24 cellular contexts compared by ENCODE assay signal in the genomic region with DNA sequence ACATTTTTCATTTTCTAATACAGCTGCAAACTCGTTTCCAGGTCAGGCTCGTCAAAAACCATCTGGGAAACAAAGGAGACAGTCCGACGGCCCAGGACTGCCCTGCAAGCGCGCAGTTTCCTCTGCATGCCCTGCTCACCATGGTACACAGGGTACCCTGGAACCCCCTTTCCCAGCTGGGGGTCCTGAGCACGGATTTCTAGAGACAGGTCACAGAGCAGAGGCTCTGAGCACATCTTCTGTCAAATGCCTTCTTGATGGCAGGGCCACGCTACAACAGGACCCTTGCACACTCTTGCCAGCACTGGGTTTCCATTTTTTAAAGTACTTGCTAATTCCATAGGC. TPM values are rescaled to one million over a fixed set of nuclear protein-coding genes. Genes with fewer than 3 reads are reported as not detected.
"Had no signal": no experiment of that assay in that cellular context is flagged by ENCODE, and none has a peak within 500 bp of the region (broad histone marks: within the 10 kb centered on the region; RNA-seq: fewer than 3 reads in every experiment).

No MANE protein-coding gene starts in this region.

- H3K36me3 ChIP-seq: ovary had no signal

- H3K27me3 ChIP-seq: foreskin keratinocyte, left lung, ovary, upper lobe of left lung had no signal

- H3K4me3 ChIP-seq: left lung, ovary, smooth muscle cell, upper lobe of left lung had no signal

- H3K27ac ChIP-seq: foreskin keratinocyte, ovary had no signal

- DNase-seq: activated B cell treated with CpG ODN at 0.5 μM for 24 hours; activated CD4-positive, alpha-beta memory T cell treated with anti-CD3 and anti-CD28 coated beads for 36 hours; activated CD4-positive, alpha-beta T cell treated with anti-CD3 and anti-CD28 coated beads for 48 hours; activated CD8-positive, alpha-beta memory T cell treated with anti-CD3 and anti-CD28 coated beads, Interleukin-2, amount 10 ng/mL, durations not matched to agents 7 days and 5 days; activated naive CD4-positive, alpha-beta T cell treated with anti-CD3 and anti-CD28 coated beads, Interleukin-2, amount 10 ng/mL, durations not matched to agents 7 days and 5 days; activated T-cell treated with anti-CD3 and anti-CD28 coated beads for 4 hours; amygdala; cerebellar nuclear complex; effector CD8-positive, alpha-beta T cell; foreskin keratinocyte; naive thymus-derived CD4-positive, alpha-beta T cell; right cardiac atrium; stimulated activated CD4-positive, alpha-beta T cell treated with anti-CD3 and anti-CD28 coated beads, Interleukin-4, amount 100 ng/mL, for 1 hour; stimulated activated naive CD4-positive, alpha-beta T cell; T-helper 9 cell had no signal

- H3K9me3 ChIP-seq: left lung, ovary, upper lobe of left lung had no signal

RNA-seq across cellular contexts. Expression of gene UROC1, which starts 50.0 kb away (rescaled TPM):
- total RNA-seq: activated B cell treated with CpG ODN at 0.5 μM for 24 hours; activated CD4-positive, alpha-beta memory T cell treated with anti-CD3 and anti-CD28 coated beads for 36 hours; activated CD8-positive, alpha-beta memory T cell treated with anti-CD3 and anti-CD28 coated beads, Interleukin-2, amount 10 ng/mL, durations not matched to agents 7 days and 5 days; bronchial epithelial cell; foreskin keratinocyte; kidney epithelial cell; left lung; lung microvascular endothelial cell; naive thymus-derived CD4-positive, alpha-beta T cell; pulmonary artery endothelial cell; right cardiac atrium; smooth muscle cell; T-helper 1 cell treated with Interleukin-12 subunit alpha and Interleukin-12 subunit beta and Interleukin-4 antibody, amounts not matched to agents 30 ng/mL and 1 ng/mL, for 36 hours; upper lobe of left lung had no signal

RNA-seq across cellular contexts. Expression of gene CHST13, which starts 56.4 kb away (rescaled TPM):
- total RNA-seq: activated B cell treated with CpG ODN at 0.5 μM for 24 hours; activated CD4-positive, alpha-beta memory T cell treated with anti-CD3 and anti-CD28 coated beads for 36 hours; activated CD8-positive, alpha-beta memory T cell treated with anti-CD3 and anti-CD28 coated beads, Interleukin-2, amount 10 ng/mL, durations not matched to agents 7 days and 5 days; bronchial epithelial cell; kidney epithelial cell; lung microvascular endothelial cell; pulmonary artery endothelial cell; smooth muscle cell; T-helper 1 cell treated with Interleukin-12 subunit alpha and Interleukin-12 subunit beta and Interleukin-4 antibody, amounts not matched to agents 30 ng/mL and 1 ng/mL, for 36 hours had no signal
